1 cellular context compared by ENCODE assay signal in the genomic region with DNA sequence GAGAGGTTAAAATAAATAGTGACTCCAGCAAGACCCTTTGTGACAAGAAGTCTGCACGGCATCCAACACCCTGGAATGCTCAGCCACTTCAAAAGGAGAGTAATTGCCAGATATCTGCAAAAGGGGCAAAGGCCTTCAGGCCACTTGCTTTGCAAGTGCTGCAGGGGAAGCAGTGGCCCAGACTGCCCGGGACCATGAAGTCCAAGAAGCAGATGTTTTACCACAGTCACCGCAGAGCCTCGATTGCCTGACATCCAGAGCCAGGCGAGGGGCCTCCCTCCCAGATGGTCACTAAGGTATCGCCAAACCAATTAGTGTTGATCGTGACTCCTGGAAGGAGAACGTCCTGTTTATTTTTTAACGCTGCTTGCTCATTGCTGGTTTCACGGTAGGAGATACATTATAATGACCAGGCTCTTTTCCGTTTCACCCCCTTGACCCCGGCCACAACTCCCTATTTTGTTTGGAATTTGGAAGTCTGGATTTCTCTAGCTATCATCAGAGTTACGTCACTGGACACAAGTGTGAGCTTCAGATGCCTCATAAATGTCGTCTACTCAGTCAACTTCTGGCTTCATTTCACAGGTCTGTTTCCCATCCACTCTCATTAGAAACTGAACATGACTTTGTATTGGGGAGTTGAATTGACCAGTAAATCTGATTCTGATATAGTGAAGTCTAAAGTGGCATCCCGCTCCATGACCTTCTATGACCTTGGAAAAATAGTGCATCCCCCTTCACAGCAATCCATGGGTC.
TF ChIP-seq lines count a peak whose summit lies in the region.

No MANE protein-coding gene starts in this region.

TF ChIP-seq in HepG2, 621 proteins besides CTCF, POLR2A, EP300 and RAD21 (continued from another document):
- TF ChIP-seq, protein P1, sequence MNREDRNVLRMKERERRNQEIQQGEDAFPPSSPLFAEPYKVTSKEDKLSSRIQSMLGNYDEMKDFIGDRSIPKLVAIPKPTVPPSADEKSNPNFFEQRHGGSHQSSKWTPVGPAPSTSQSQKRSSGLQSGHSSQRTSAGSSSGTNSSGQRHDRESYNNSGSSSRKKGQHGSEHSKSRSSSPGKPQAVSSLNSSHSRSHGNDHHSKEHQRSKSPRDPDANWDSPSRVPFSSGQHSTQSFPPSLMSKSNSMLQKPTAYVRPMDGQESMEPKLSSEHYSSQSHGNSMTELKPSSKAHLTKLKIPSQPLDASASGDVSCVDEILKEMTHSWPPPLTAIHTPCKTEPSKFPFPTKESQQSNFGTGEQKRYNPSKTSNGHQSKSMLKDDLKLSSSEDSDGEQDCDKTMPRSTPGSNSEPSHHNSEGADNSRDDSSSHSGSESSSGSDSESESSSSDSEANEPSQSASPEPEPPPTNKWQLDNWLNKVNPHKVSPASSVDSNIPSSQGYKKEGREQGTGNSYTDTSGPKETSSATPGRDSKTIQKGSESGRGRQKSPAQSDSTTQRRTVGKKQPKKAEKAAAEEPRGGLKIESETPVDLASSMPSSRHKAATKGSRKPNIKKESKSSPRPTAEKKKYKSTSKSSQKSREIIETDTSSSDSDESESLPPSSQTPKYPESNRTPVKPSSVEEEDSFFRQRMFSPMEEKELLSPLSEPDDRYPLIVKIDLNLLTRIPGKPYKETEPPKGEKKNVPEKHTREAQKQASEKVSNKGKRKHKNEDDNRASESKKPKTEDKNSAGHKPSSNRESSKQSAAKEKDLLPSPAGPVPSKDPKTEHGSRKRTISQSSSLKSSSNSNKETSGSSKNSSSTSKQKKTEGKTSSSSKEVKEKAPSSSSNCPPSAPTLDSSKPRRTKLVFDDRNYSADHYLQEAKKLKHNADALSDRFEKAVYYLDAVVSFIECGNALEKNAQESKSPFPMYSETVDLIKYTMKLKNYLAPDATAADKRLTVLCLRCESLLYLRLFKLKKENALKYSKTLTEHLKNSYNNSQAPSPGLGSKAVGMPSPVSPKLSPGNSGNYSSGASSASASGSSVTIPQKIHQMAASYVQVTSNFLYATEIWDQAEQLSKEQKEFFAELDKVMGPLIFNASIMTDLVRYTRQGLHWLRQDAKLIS (CRISPR knock-in tag; IDR thresholded peaks at IDR 0.05) = no peak
- TF ChIP-seq, protein P2, sequence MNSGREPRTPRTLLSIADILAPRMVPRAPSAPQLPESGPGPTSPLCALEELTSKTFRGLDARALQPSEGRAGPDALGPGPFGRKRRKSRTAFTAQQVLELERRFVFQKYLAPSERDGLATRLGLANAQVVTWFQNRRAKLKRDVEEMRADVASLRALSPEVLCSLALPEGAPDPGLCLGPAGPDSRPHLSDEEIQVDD (CRISPR knock-in tag; IDR thresholded peaks at IDR 0.05; ENCODE audit: borderline replicate concordance) = no peak
- TF ChIP-seq ZSCAN21 (CRISPR knock-in tag; IDR thresholded peaks at IDR 0.05; ENCODE audit: borderline replicate concordance) (no peak), IKZF1 (IDR thresholded peaks at IDR 0.05) (no peak), ZFP37 (CRISPR knock-in tag; IDR thresholded peaks at IDR 0.05; ENCODE audit: borderline replicate concordance) (no peak), ZNF816 (CRISPR knock-in tag; IDR thresholded peaks at IDR 0.05; ENCODE audit: borderline replicate concordance) (no peak), CREB1 (IDR thresholded peaks at IDR 0.05) (peak; percentile 36; the same call in 1 of the 2 replicates), CREB1 (CRISPR knock-in tag; IDR thresholded peaks at IDR 0.05) (no peak)
